14 cellular contexts compared by ENCODE assay signal in the genomic region with DNA sequence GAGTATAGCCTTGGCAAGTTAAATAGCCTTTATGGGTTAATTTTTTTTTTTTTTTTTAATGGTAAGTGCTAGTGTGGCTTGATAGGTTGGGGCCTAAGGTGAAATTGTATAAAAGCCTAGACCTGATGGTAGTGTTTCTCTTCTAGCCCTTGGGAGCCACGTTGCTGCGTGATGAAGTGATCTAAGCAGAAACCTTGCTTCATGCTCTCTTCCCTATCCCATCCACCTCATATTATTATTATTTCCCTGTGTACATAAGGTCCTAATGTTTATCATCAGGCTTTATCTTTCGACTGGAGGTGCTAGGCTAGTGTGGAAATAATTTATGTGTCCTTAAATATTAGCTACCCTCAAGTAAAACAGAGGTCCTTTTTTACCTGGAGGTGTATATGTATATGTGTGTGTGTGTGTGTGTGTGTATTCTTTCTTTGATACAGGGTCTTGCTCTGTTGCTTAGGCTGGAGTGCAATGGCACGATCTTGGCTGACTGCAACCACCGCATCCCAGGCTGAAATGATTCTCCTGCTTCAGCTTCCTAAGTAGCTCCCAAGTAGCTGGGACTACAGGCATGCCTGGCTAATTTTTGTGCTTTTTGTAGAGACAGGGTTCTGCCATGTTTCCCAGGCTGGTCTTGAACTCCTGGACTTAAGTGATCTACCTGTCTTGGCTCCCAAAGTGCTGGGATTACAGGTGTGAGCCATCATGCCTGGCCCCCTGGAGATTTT. TPM values are rescaled to one million over a fixed set of nuclear protein-coding genes. Genes with fewer than 3 reads are reported as not detected.
DNase-seq lines count a peak whose midpoint lies in the region; FAIRE-seq and TF ChIP-seq lines count a peak whose summit lies in the region.
"Had no signal": no experiment of that assay in that cellular context is flagged by ENCODE, and none has a peak within 500 bp of the region (broad histone marks: within the 10 kb centered on the region; RNA-seq: fewer than 3 reads in every experiment).

No MANE protein-coding gene starts in this region.

- H4K20me1 ChIP-seq in mammary epithelial cell (ENCODE audit: insufficient read depth, low read length) (no peaks in the 10 kb centered on the region), astrocyte (ENCODE audit: insufficient read depth, low read length) (peaks cover 78% of the 10 kb centered on the region)

- no peaks in the 10 kb centered on the region for H3K27me3 Mint-ChIP-seq in astrocyte (ENCODE audit: low read depth, unreplicated experiment)
- no peaks in the 10 kb centered on the region for H3K27me3 Mint-ChIP-seq in T-helper 2 cell treated with Interferon-gamma antibody and Interleukin-4, amounts not matched to agents 5 μg/mL and 100 μg/mL, for 36 hours (ENCODE audit: low read depth)
- H3K27me3 Mint-ChIP-seq: natural killer cell treated with Interleukin-12 subunit alpha and Interleukin-12 subunit beta and Interleukin-15 and Interleukin-18, amount 100 ng/mL, for 72 hours had no signal

- no peaks in the 10 kb centered on the region for H3K27me3 ChIP-seq in mammary epithelial cell (ENCODE audit: insufficient read depth, low read length)
- H3K27me3 ChIP-seq in breast epithelium: no peaks in the 10 kb centered on the region
- H3K27me3 ChIP-seq in astrocyte (ENCODE audit: insufficient read depth, low read length): no peaks in the 10 kb centered on the region
- no peaks in the 10 kb centered on the region for H3K27me3 ChIP-seq in kidney epithelial cell (ENCODE audit: control insufficient read depth, insufficient read depth, low read length)
- no peaks in the 10 kb centered on the region for H3K27me3 ChIP-seq in transverse colon
- H3K27me3 ChIP-seq: cardiac muscle cell, uterus had no signal

- no peaks in the 10 kb centered on the region for H3K9me3 ChIP-seq in mammary epithelial cell (replicated peaks; ENCODE audit: insufficient read depth, low read length)
- no peaks in the 10 kb centered on the region for H3K9me3 ChIP-seq in breast epithelium
- H3K9me3 ChIP-seq in astrocyte (ENCODE audit: insufficient read depth, low read depth, low read length): no peaks in the 10 kb centered on the region
- H3K9me3 ChIP-seq in transverse colon: no peaks in the 10 kb centered on the region
- H3K9me3 ChIP-seq: uterus had no signal

- H3K79me2 ChIP-seq in mammary epithelial cell (ENCODE audit: insufficient read depth, low read length) (peaks cover 86% of the 10 kb centered on the region), astrocyte (ENCODE audit: insufficient read depth, low read length) (peaks cover 86% of the 10 kb centered on the region)

- H3K4me1 ChIP-seq in mammary epithelial cell (ENCODE audit: insufficient read depth, low read length) (peaks cover 33% of the 10 kb centered on the region), breast epithelium (peaks cover 0 to 7% of the 10 kb centered on the region in 2 donors), astrocyte (ENCODE audit: insufficient read depth, low read length) (peaks cover 16% of the 10 kb centered on the region), transverse colon (peaks cover 16 to 74% (median 52%) of the 10 kb centered on the region in 4 donors)
- H3K4me1 ChIP-seq: uterus had no signal

- 88% methylated on average over 5 of the region's 5 CpGs for WGBS in mammary epithelial cell (ENCODE audit: low coverage, missing lambda C conversion rate)
- 72 to 81% methylated on average over 3 to 5 of the region's 5 CpGs for WGBS in transverse colon (ENCODE audit: low coverage in 1 of 2), 2 donors

- no peak for TF ChIP-seq POLR2A in breast epithelium (IDR thresholded peaks at IDR 0.05)
- no peak for TF ChIP-seq POLR2A in transverse colon (IDR thresholded peaks at IDR 0.05)

- BruUV-seq in mammary epithelial cell (replicated peaks; lab: Mats Ljungman, UMichigan): no TSS peak

- H3K9ac ChIP-seq in mammary epithelial cell (ENCODE audit: insufficient read depth, low read length) (peak overlapping the region; percentile 32), astrocyte (ENCODE audit: low read length) (peak overlapping the region; percentile 97)

- no peaks in the 10 kb centered on the region for H3K36me3 Mint-ChIP-seq in astrocyte (ENCODE audit: low read depth, unreplicated experiment)
- H3K36me3 Mint-ChIP-seq in T-helper 2 cell treated with Interferon-gamma antibody and Interleukin-4, amounts not matched to agents 5 μg/mL and 100 μg/mL, for 36 hours (ENCODE audit: low read depth): no peaks in the 10 kb centered on the region
- H3K36me3 Mint-ChIP-seq: immature natural killer cell; natural killer cell treated with Interleukin-12 subunit alpha and Interleukin-12 subunit beta and Interleukin-15 and Interleukin-18, amount 100 ng/mL, for 72 hours had no signal

- H3K27ac Mint-ChIP-seq in astrocyte (ENCODE audit: unreplicated experiment): peak overlapping the region; percentile 26
- no peak overlapping the region for H3K27ac Mint-ChIP-seq in T-helper 2 cell treated with Interferon-gamma antibody and Interleukin-4, amounts not matched to agents 5 μg/mL and 100 μg/mL, for 36 hours

- no peak for FAIRE-seq in astrocyte (lab: Jason Lieb, UNC)

- peaks cover 20% of the 10 kb centered on the region for H3K4me1 Mint-ChIP-seq in astrocyte (ENCODE audit: low read depth, unreplicated experiment)
- H3K4me1 Mint-ChIP-seq in T-helper 2 cell treated with Interferon-gamma antibody and Interleukin-4, amounts not matched to agents 5 μg/mL and 100 μg/mL, for 36 hours (ENCODE audit: low read depth): peaks cover 6% of the 10 kb centered on the region

- CTCF ChIA-PET in mammary epithelial cell (lab: Charles Lee; ENCODE audit: low non-redundant PET): no interaction called here

- H3K4me3 Mint-ChIP-seq in astrocyte (ENCODE audit: unreplicated experiment): no peak overlapping the region
- H3K4me3 Mint-ChIP-seq in T-helper 2 cell treated with Interferon-gamma antibody and Interleukin-4, amounts not matched to agents 5 μg/mL and 100 μg/mL, for 36 hours: no peak overlapping the region
- H3K4me3 Mint-ChIP-seq: natural killer cell treated with Interleukin-12 subunit alpha and Interleukin-12 subunit beta and Interleukin-15 and Interleukin-18, amount 100 ng/mL, for 72 hours had no signal

- TF ChIP-seq EP300 in transverse colon (IDR thresholded peaks at IDR 0.05; ENCODE audit: low read depth): no peak

- H2AFZ ChIP-seq in mammary epithelial cell (ENCODE audit: low read depth, low read length): no peak overlapping the region
- no peak overlapping the region for H2AFZ ChIP-seq in astrocyte (ENCODE audit: low read depth, low read length)

- intact Hi-C loops in mammary epithelial cell (cut with micrococcal nuclease) (no loop called here), breast epithelium (cut with DNase I; ENCODE audit: low total_unique reads) (no loop called here), transverse colon (cut with DNase I; ENCODE audit: low total_unique reads) (no loop called here)

- H3K27ac ChIP-seq in mammary epithelial cell (ENCODE audit: insufficient read depth, low read depth, low read length) (peak overlapping the region; percentile 81), breast epithelium (no peak overlapping the region), astrocyte (ENCODE audit: low read depth, low read length) (no peak overlapping the region), transverse colon (peak overlapping the region in 3 of 4 donors; percentile 12 to 94 (median 32))
- H3K27ac ChIP-seq: cardiac muscle cell had no signal

- TF ChIP-seq CTCF in mammary epithelial cell (conservative IDR thresholded peaks at IDR 0.05 in 1 of 2, IDR thresholded peaks at IDR 0.05 in 1 of 2; ENCODE audit: extremely low read depth in 1 of 2, insufficient read depth in 1 of 2, low read depth in 1 of 2, low read length in 2 of 2) (no peak), breast epithelium (IDR thresholded peaks at IDR 0.05) (no peak), astrocyte (IDR thresholded peaks at IDR 0.05; ENCODE audit: insufficient read depth, low read depth, low read length) (no peak), kidney epithelial cell (IDR thresholded peaks at IDR 0.05; ENCODE audit: insufficient read depth, low read length, poor library complexity, severe bottlenecking) (no peak), transverse colon (IDR thresholded peaks at IDR 0.05) (no peak)

- H3K36me3 ChIP-seq in mammary epithelial cell (ENCODE audit: insufficient read depth, low read length) (no peaks in the 10 kb centered on the region), breast epithelium (no peaks in the 10 kb centered on the region), astrocyte (ENCODE audit: insufficient read depth, low read length) (no peaks in the 10 kb centered on the region), kidney epithelial cell (ENCODE audit: control insufficient read depth, insufficient read depth, low read length) (no peaks in the 10 kb centered on the region), transverse colon (no peaks in the 10 kb centered on the region)
- H3K36me3 ChIP-seq: cardiac muscle cell, uterus had no signal

- dilution Hi-C loops in mammary epithelial cell (cut with HindIII; ENCODE audit: low sequenced_read_pairs): no loop called here

- peak overlapping the region; percentile 10 to 88 (median 69) for H3K4me3 ChIP-seq in mammary epithelial cell (replicated peaks in 1 of 3; ENCODE audit: insufficient read depth in 1 of 3, low read depth in 2 of 3, low read length in 3 of 3)
- H3K4me3 ChIP-seq in breast epithelium: no peak overlapping the region
- peak overlapping the region; percentile 13 for H3K4me3 ChIP-seq in astrocyte (ENCODE audit: insufficient read depth, low read depth, low read length)
- peak overlapping the region; percentile 98 for H3K4me3 ChIP-seq in kidney epithelial cell (ENCODE audit: low read depth, low read length)
- H3K4me3 ChIP-seq in transverse colon: peak overlapping the region in 1 of 4 donors; percentile 10
- H3K4me3 ChIP-seq: cardiac muscle cell had no signal

- in situ Hi-C loops in mammary epithelial cell (cut with MboI; ENCODE audit: low sequenced_read_pairs in 2 of 2): loop anchor here in 1 of 2 donors (25.0 kb wide), 1 partner anchor 138 kb away; no protein-coding TSS in a partner anchor
- in situ Hi-C loops in transverse colon (cut with MboI; ENCODE audit: low pct_ligation_motif_present in 1 of 4, low pct_unique_long_range_greater_than_20kb in 1 of 4, low sequenced_read_pairs in 3 of 4): no loop called here
- in situ Hi-C loops in ACHN (cut with HindIII; ENCODE audit: low pct_ligation_motif_present, low pct_unique_long_range_greater_than_20kb, low sequenced_read_pairs): no loop called here

- DNase-seq in mammary epithelial cell (no peak), breast epithelium (ENCODE audit: low spot score in 2 of 2) (no peak), astrocyte (ENCODE audit: low read depth) (no peak), kidney epithelial cell (ENCODE audit: low read depth) (no peak), transverse colon (no peak), ACHN (no peak), NCI-H2107 treated with DMSO at 0.1 percent for 48 hours (lab: John Stamatoyannopoulos, UW; ENCODE audit: unreplicated experiment) (no peak)
- no peak for DNase-seq in T-helper 2 cell treated with Interferon-gamma antibody and Interleukin-4, amounts not matched to agents 5 μg/mL and 100 μg/mL, for 36 hours (ENCODE audit: low spot score)
- DNase-seq: activated CD4-positive, CD25-positive, alpha-beta regulatory T cell; GDM1; immature natural killer cell; uterus had no signal

- H3K9me3 Mint-ChIP-seq in astrocyte (ENCODE audit: unreplicated experiment): no peaks in the 10 kb centered on the region
- no peaks in the 10 kb centered on the region for H3K9me3 Mint-ChIP-seq in T-helper 2 cell treated with Interferon-gamma antibody and Interleukin-4, amounts not matched to agents 5 μg/mL and 100 μg/mL, for 36 hours
- H3K9me3 Mint-ChIP-seq: immature natural killer cell; natural killer cell treated with Interleukin-12 subunit alpha and Interleukin-12 subunit beta and Interleukin-15 and Interleukin-18, amount 100 ng/mL, for 72 hours had no signal

- H3K4me2 ChIP-seq in mammary epithelial cell (ENCODE audit: insufficient read depth, low read depth, low read length) (peak overlapping the region; percentile 91), astrocyte (ENCODE audit: low read length) (peak overlapping the region; percentile 86)

RNA-seq across cellular contexts. Expression of gene UGCG, which starts 3.6 kb away (rescaled TPM):
- 10 to 100 TPM; 44.8 to 51.2 TPM for total RNA-seq in mammary epithelial cell
- 21.6 TPM for polyA plus RNA-seq in mammary epithelial cell
- polyA minus RNA-seq in mammary epithelial cell: 21.4 TPM
- 10 to 100 TPM; 22.4 to 57.1 (median 55.1) TPM for total RNA-seq in breast epithelium
- total RNA-seq in astrocyte: 130 and 166 TPM in 2 replicates
- 158 and 172 TPM in 2 replicates for total RNA-seq in kidney epithelial cell
- total RNA-seq in transverse colon: 10 to 100 TPM in 3 of 4 donors, 1 to 10 TPM in 1; 3.8 to 62.6 (median 29.9) TPM

Comparison
In these comparisons a context has a peak if more than half of its experiments do, and no peak if none do; other contexts are left out.
1. H3K27ac ChIP-seq: peak in mammary epithelial cell (single experiment) and transverse colon (3 of 4); none in breast epithelium (0 of 2) and astrocyte (single experiment).
2. H3K4me3 ChIP-seq: peak in mammary epithelial cell (3 of 3), astrocyte (single experiment) and kidney epithelial cell (single experiment); none in breast epithelium (0 of 3).